34 cellular contexts compared by ENCODE assay signal in the genomic region with DNA sequence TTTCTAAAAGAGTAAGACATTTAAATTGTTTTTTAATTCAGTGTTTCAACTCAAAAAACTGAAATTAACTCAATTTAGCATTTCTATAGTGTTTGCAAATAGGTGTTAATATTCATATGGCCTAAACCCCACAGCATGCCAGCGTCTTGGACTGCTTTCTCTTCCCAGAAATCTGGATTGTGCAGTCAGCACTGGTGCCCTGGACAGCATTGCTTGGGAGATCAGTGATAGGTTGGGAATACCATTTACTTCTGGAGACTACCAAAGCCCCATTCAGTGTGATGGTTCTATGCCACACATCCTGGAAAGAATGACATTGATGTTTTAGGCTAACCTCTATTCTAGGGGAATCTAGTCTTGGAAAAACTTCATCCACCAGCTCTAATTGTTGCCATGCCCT.
"Had no signal": no experiment of that assay in that cellular context is flagged by ENCODE, and none has a peak within 500 bp of the region (broad histone marks: within the 10 kb centered on the region; RNA-seq: fewer than 3 reads in every experiment).

No MANE protein-coding gene starts in this region.

- H3K9me3 Mint-ChIP-seq: activated CD4-positive, alpha-beta memory T cell treated with anti-CD3 and anti-CD28 coated beads, Interleukin-2, amount 10 ng/mL, durations not matched to agents 7 days and 5 days; activated naive CD8-positive, alpha-beta T cell treated with anti-CD3 and anti-CD28 coated beads for 36 hours; activated T-cell treated with anti-CD3 and anti-CD28 coated beads, Interleukin-2, amount 50 U/mL, for 72 hours; activated T-helper 17 cell treated with anti-CD3 and anti-CD28 coated beads, Interleukin-2, amount 50 U/mL, for 72 hours had no signal

- H3K27ac Mint-ChIP-seq: activated CD4-positive, alpha-beta memory T cell treated with anti-CD3 and anti-CD28 coated beads, Interleukin-2, amount 10 ng/mL, durations not matched to agents 7 days and 5 days; activated naive CD8-positive, alpha-beta T cell treated with anti-CD3 and anti-CD28 coated beads for 36 hours; activated T-cell treated with anti-CD3 and anti-CD28 coated beads, Interleukin-2, amount 50 U/mL, for 72 hours; activated T-helper 17 cell treated with anti-CD3 and anti-CD28 coated beads, Interleukin-2, amount 50 U/mL, for 72 hours had no signal

- H3K4me3 ChIP-seq: MG63, SJCRH30, SK-N-MC had no signal

- DNase-seq: activated CD4-positive, alpha-beta memory T cell treated with anti-CD3 and anti-CD28 coated beads, Interleukin-2, amount 10 ng/mL, durations not matched to agents 7 days and 5 days; activated CD4-positive, alpha-beta T cell treated with anti-CD3 and anti-CD28 coated beads for 1 hour; activated CD4-positive, alpha-beta T cell treated with anti-CD3 and anti-CD28 coated beads for 48 hours; activated CD4-positive, CD25-positive, alpha-beta regulatory T cell; activated effector memory CD4-positive, alpha-beta T cell treated with anti-CD3 and anti-CD28 coated beads, Interleukin-2, amount 50 U/mL, for 16 hours; activated naive CD4-positive, alpha-beta T cell; activated naive CD4-positive, alpha-beta T cell treated with anti-CD3 and anti-CD28 coated beads, Interleukin-2, amount 50 U/mL, for 16 hours; activated naive CD8-positive, alpha-beta T cell treated with anti-CD3 and anti-CD28 coated beads for 36 hours; activated T-cell treated with anti-CD3 and anti-CD28 coated beads, Interleukin-2, amount 50 U/mL, for 1 hour; activated T-cell treated with anti-CD3 and anti-CD28 coated beads, Interleukin-2, amount 50 U/mL, for 72 hours; amniotic stem cell; aorta; brain microvascular endothelial cell; central memory CD4-positive, alpha-beta T cell; Karpas-422; MG63; NCI-H1048; NCI-H1436 treated with DMSO at 0.1 percent for 48 hours; NCI-H187; NCI-H2029 treated with DMSO at 0.1 percent for 48 hours; NCI-H2107; NCI-H2171; NCI-H510A; NCI-H526; NCI-H748 treated with DMSO at 0.1 percent for 48 hours; NK-92 treated with Interleukin-12 subunit alpha and Interleukin-12 subunit beta, amount 100 ng/mL, for 24 hours; PC-3; SHP77; T1000; WERI-Rb-1 had no signal

- H3K36me3 ChIP-seq: brain microvascular endothelial cell, MG63, SJCRH30, WERI-Rb-1 had no signal

- H3K4me3 Mint-ChIP-seq: activated CD4-positive, alpha-beta memory T cell treated with anti-CD3 and anti-CD28 coated beads, Interleukin-2, amount 10 ng/mL, durations not matched to agents 7 days and 5 days; activated naive CD8-positive, alpha-beta T cell treated with anti-CD3 and anti-CD28 coated beads for 36 hours; activated T-cell treated with anti-CD3 and anti-CD28 coated beads, Interleukin-2, amount 50 U/mL, for 72 hours; activated T-helper 17 cell treated with anti-CD3 and anti-CD28 coated beads, Interleukin-2, amount 50 U/mL, for 72 hours had no signal

- H3K27ac ChIP-seq: brain microvascular endothelial cell, SJCRH30, SK-N-MC, WERI-Rb-1 had no signal

- H3K9me3 ChIP-seq: MG63, SJCRH30 had no signal

- FAIRE-seq: RCC 7860 had no signal

- H3K4me1 Mint-ChIP-seq: activated CD4-positive, alpha-beta memory T cell treated with anti-CD3 and anti-CD28 coated beads, Interleukin-2, amount 10 ng/mL, durations not matched to agents 7 days and 5 days; activated naive CD8-positive, alpha-beta T cell treated with anti-CD3 and anti-CD28 coated beads for 36 hours; activated T-helper 17 cell treated with anti-CD3 and anti-CD28 coated beads, Interleukin-2, amount 50 U/mL, for 72 hours had no signal

- H3K36me3 Mint-ChIP-seq: activated naive CD8-positive, alpha-beta T cell treated with anti-CD3 and anti-CD28 coated beads for 36 hours had no signal

- H3K27me3 Mint-ChIP-seq: activated CD4-positive, alpha-beta memory T cell treated with anti-CD3 and anti-CD28 coated beads, Interleukin-2, amount 10 ng/mL, durations not matched to agents 7 days and 5 days had no signal

- H3K4me1 ChIP-seq: SJCRH30 had no signal

- ATAC-seq: activated T-cell treated with anti-CD3 and anti-CD28 coated beads, Interleukin-2, amount 50 U/mL, for 72 hours; activated T-helper 17 cell treated with anti-CD3 and anti-CD28 coated beads, Interleukin-2, amount 50 U/mL, for 72 hours; PC-3 had no signal
